Comparison of ENCODE assay signal across 17 cellular contexts in genomic region chr21:37764696-37765095, GRCh38.
A peak's percentile ranks its signal among the peaks of the same experiment; 100 is the strongest.
DNase-seq lines count a peak whose midpoint lies in the region; FAIRE-seq and TF ChIP-seq lines count a peak whose summit lies in the region.
"Had no signal": no experiment of that assay in that cellular context is flagged by ENCODE, and none has a peak within 500 bp of the region (broad histone marks: within the 10 kb centered on the region; RNA-seq: fewer than 3 reads in every experiment).

No MANE protein-coding gene starts in this region.

- intact Hi-C loops in ovary (cut with DNase I), result no loop called here

- no peak overlapping the region for H3K27ac ChIP-seq in astrocyte (ENCODE audit: low read depth, low read length)
- no peak overlapping the region for H3K27ac ChIP-seq in endodermal cell (ENCODE audit: low read depth, low read length)
- H3K27ac ChIP-seq in ovary, result no peak overlapping the region
- H3K27ac ChIP-seq: 22Rv1; BLaER1 treated with 17β-estradiol and CSF1 and Interleukin-3, amounts not matched to agents 10 nM and 100 nM had no signal

- peak; percentile 62 for DNase-seq in AG10803 (ENCODE audit: low read depth)
- peak; percentile 56 for DNase-seq in astrocyte (ENCODE audit: low read depth)
- DNase-seq in endodermal cell, result peak; percentile 8
- DNase-seq in islet precursor cell, result peak; percentile 16
- DNase-seq in ovary, result no peak
- no peak for DNase-seq in kidney glomerular epithelial cell (lab: John Stamatoyannopoulos, UW)
- DNase-seq in NCI-H748 (lab: John Stamatoyannopoulos, UW; ENCODE audit: unreplicated experiment), result no peak
- DNase-seq: Calu3; CD4-positive, CD25-positive, alpha-beta regulatory T cell; DMS 273 treated with DMSO at 0.1 percent for 48 hours; HCEC 1CT; HFFc6 had no signal

- no peak for FAIRE-seq in astrocyte (lab: Jason Lieb, UNC)
- FAIRE-seq: GM12892, GM19239 had no signal

- no peak overlapping the region for H2AFZ ChIP-seq in astrocyte (ENCODE audit: low read depth, low read length)

- H3K4me3 ChIP-seq in AG10803 (ENCODE audit: low read length), result no peak overlapping the region
- no peak overlapping the region for H3K4me3 ChIP-seq in astrocyte (ENCODE audit: insufficient read depth, low read depth, low read length)
- H3K4me3 ChIP-seq in endodermal cell (ENCODE audit: low read length), result no peak overlapping the region
- no peak overlapping the region for H3K4me3 ChIP-seq in ovary
- H3K4me3 ChIP-seq: BLaER1 treated with 17β-estradiol and CSF1 and Interleukin-3, amounts not matched to agents 10 nM and 100 nM had no signal

- H3K9me3 ChIP-seq in astrocyte (ENCODE audit: insufficient read depth, low read depth, low read length) (no peaks in the 10 kb centered on the region), endodermal cell (ENCODE audit: control insufficient read depth, low read length) (peaks cover 13% of the 10 kb centered on the region), ovary (no peaks in the 10 kb centered on the region)

- TF ChIP-seq EP300 in ovary (IDR thresholded peaks at IDR 0.05), result no peak

- no peak for TF ChIP-seq CTCF in AG10803 (conservative IDR thresholded peaks at IDR 0.05; ENCODE audit: low read length)
- TF ChIP-seq CTCF in astrocyte (IDR thresholded peaks at IDR 0.05; ENCODE audit: insufficient read depth, low read depth, low read length), result no peak
- no peak for TF ChIP-seq CTCF in endodermal cell (conservative IDR thresholded peaks at IDR 0.05)
- no peak for TF ChIP-seq CTCF in ovary (IDR thresholded peaks at IDR 0.05)

- H3K4me2 ChIP-seq in astrocyte (ENCODE audit: low read length), result no peak overlapping the region
- H3K4me2 ChIP-seq: BLaER1 treated with 17β-estradiol and CSF1 and Interleukin-3, amounts not matched to agents 10 nM and 100 nM had no signal

- H3K9me3 Mint-ChIP-seq in astrocyte (ENCODE audit: unreplicated experiment) (no peaks in the 10 kb centered on the region), endodermal cell (peaks cover 21% of the 10 kb centered on the region)
- H3K9me3 Mint-ChIP-seq: HFFc6, IgD-negative memory B cell had no signal

- H3K27me3 ChIP-seq in astrocyte (ENCODE audit: insufficient read depth, low read length) (no peaks in the 10 kb centered on the region), endodermal cell (ENCODE audit: control insufficient read depth, insufficient read depth, low read length, poor library complexity, severe bottlenecking) (peaks cover 82% of the 10 kb centered on the region), ovary (no peaks in the 10 kb centered on the region)
- H3K27me3 ChIP-seq: BLaER1 treated with 17β-estradiol and CSF1 and Interleukin-3, amounts not matched to agents 10 nM and 100 nM had no signal

- H3K27ac Mint-ChIP-seq in astrocyte (ENCODE audit: unreplicated experiment) (no peak overlapping the region), endodermal cell (no peak overlapping the region)
- H3K27ac Mint-ChIP-seq: CD4-positive, CD25-positive, alpha-beta regulatory T cell; HFFc6; IgD-negative memory B cell had no signal

- TF ChIP-seq POLR2A in ovary (IDR thresholded peaks at IDR 0.05), result no peak

- H3K27me3 Mint-ChIP-seq in astrocyte (ENCODE audit: low read depth, unreplicated experiment) (no peaks in the 10 kb centered on the region), endodermal cell (ENCODE audit: insufficient read depth) (peaks cover 61% of the 10 kb centered on the region)
- H3K27me3 Mint-ChIP-seq: CD4-positive, CD25-positive, alpha-beta regulatory T cell had no signal

- H3K36me3 ChIP-seq in astrocyte (ENCODE audit: insufficient read depth, low read length) (no peaks in the 10 kb centered on the region), endodermal cell (ENCODE audit: control insufficient read depth, insufficient read depth, low read length) (no peaks in the 10 kb centered on the region), ovary (no peaks in the 10 kb centered on the region)
- H3K36me3 ChIP-seq: BLaER1 treated with 17β-estradiol and CSF1 and Interleukin-3, amounts not matched to agents 10 nM and 100 nM had no signal

- H3K4me3 Mint-ChIP-seq in astrocyte (ENCODE audit: unreplicated experiment) (no peak overlapping the region), endodermal cell (no peak overlapping the region)
- H3K4me3 Mint-ChIP-seq: CD4-positive, CD25-positive, alpha-beta regulatory T cell; HFFc6; IgD-negative memory B cell had no signal

- H4K20me1 ChIP-seq in astrocyte (ENCODE audit: insufficient read depth, low read length), result no peaks in the 10 kb centered on the region
- H4K20me1 ChIP-seq: BLaER1 treated with 17β-estradiol and CSF1 and Interleukin-3, amounts not matched to agents 10 nM and 100 nM had no signal

- H3K36me3 Mint-ChIP-seq in astrocyte (ENCODE audit: low read depth, unreplicated experiment), result no peaks in the 10 kb centered on the region
- H3K36me3 Mint-ChIP-seq in endodermal cell (ENCODE audit: low read depth), result no peaks in the 10 kb centered on the region
- H3K36me3 Mint-ChIP-seq: CD4-positive, CD25-positive, alpha-beta regulatory T cell; IgD-negative memory B cell had no signal

- H3K9ac ChIP-seq in astrocyte (ENCODE audit: low read length) (no peak overlapping the region), endodermal cell (ENCODE audit: extremely low read depth, low read length, poor library complexity, severe bottlenecking) (no peak overlapping the region)
- H3K9ac ChIP-seq: BLaER1 treated with 17β-estradiol and CSF1 and Interleukin-3, amounts not matched to agents 10 nM and 100 nM had no signal

- H3K4me1 ChIP-seq in astrocyte (ENCODE audit: insufficient read depth, low read length), result peaks cover 6% of the 10 kb centered on the region
- no peaks in the 10 kb centered on the region for H3K4me1 ChIP-seq in endodermal cell (ENCODE audit: control insufficient read depth, insufficient read depth, low read length)
- no peaks in the 10 kb centered on the region for H3K4me1 ChIP-seq in ovary (ENCODE audit: insufficient read depth)
- H3K4me1 ChIP-seq: BLaER1 treated with 17β-estradiol and CSF1 and Interleukin-3, amounts not matched to agents 10 nM and 100 nM had no signal

- H3K79me2 ChIP-seq in astrocyte (ENCODE audit: insufficient read depth, low read length), result no peaks in the 10 kb centered on the region

- WGBS in endodermal cell (ENCODE audit: insufficient coverage in 1 of 2, insufficient read length in 1 of 2), 2 experiments, result 85% methylated on average over 2 of the region's 2 CpGs; no CpG with 5 or more reads in 1 of the 2 experiments
- 41 to 85% (median 54%) methylated on average over 2 of the region's 2 CpGs for WGBS in ovary, 3 donors

- H3K4me1 Mint-ChIP-seq in astrocyte (ENCODE audit: low read depth, unreplicated experiment) (peaks cover 10% of the 10 kb centered on the region), endodermal cell (peaks cover 7% of the 10 kb centered on the region)
- H3K4me1 Mint-ChIP-seq: CD4-positive, CD25-positive, alpha-beta regulatory T cell; IgD-negative memory B cell had no signal

Comparison
In these comparisons a context has a peak if more than half of its experiments do, and no peak if none do; other contexts are left out.
1. DNase-seq: peak in AG10803 (single experiment), astrocyte (single experiment), endodermal cell (single experiment) and islet precursor cell (single experiment); none in ovary (0 of 5), kidney glomerular epithelial cell (single experiment) and NCI-H748 (single experiment).